In the genomic region with DNA sequence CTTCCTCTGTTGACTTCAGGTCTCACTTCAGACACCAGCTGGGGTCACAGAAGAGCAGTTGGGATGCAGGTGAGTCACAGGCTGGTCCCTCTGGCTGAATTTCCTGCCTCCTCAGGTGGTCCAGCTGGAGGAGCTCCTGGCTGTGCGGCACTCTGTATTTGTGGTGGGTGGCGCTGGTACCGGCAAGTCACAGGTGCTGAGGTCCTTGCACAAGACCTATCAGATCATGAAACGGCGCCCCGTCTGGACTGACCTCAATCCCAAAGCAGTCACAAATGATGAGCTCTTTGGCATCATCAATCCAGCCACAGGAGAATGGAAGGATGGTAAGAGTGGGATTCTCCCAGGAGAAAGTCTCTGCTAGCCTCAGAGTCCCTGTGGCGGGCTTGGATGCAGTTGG, we compare ENCODE assay signal across 24 cellular contexts.
"Had no signal": no experiment of that assay in that cellular context is flagged by ENCODE, and none has a peak within 500 bp of the region (broad histone marks: within the 10 kb centered on the region; RNA-seq: fewer than 3 reads in every experiment).

No MANE protein-coding gene starts in this region.

- H3K27me3 ChIP-seq: colonic mucosa, dorsolateral prefrontal cortex, esophagus muscularis mucosa, esophagus squamous epithelium, foreskin keratinocyte, gastrocnemius medialis, gastroesophageal sphincter, heart left ventricle had no signal

- H3K9me3 ChIP-seq: colonic mucosa, esophagus squamous epithelium, gastrocnemius medialis had no signal

- H3K4me3 ChIP-seq: colonic mucosa, coronary artery, dorsolateral prefrontal cortex, esophagus muscularis mucosa, esophagus squamous epithelium, gastrocnemius medialis, gastroesophageal sphincter, heart left ventricle had no signal

- ATAC-seq: effector memory CD8-positive, alpha-beta T cell; esophagus mucosa; foreskin keratinocyte; gastrocnemius medialis; gastroesophageal sphincter; heart left ventricle had no signal

- H3K27ac Mint-ChIP-seq: dendritic cell treated with granulocyte-macrophage colony-stimulating factor and Interleukin-4, amounts not matched to agents 40 ng/mL and 50 ng/mL, for 4 days; effector memory CD8-positive, alpha-beta T cell; endodermal cell had no signal

- H3K27me3 Mint-ChIP-seq: dendritic cell treated with granulocyte-macrophage colony-stimulating factor and Interleukin-4, amounts not matched to agents 40 ng/mL and 50 ng/mL, for 4 days had no signal

- H3K36me3 ChIP-seq: colonic mucosa, esophagus muscularis mucosa, esophagus squamous epithelium, gastrocnemius medialis, gastroesophageal sphincter, heart left ventricle had no signal

- DNase-seq: colonic mucosa; cortex of kidney; dermis blood vessel endothelial cell; dorsolateral prefrontal cortex; effector CD4-positive, alpha-beta T cell; effector CD8-positive, alpha-beta T cell; effector memory CD4-positive, alpha-beta T cell; effector memory CD8-positive, alpha-beta T cell; endodermal cell; erythroblast; esophagus squamous epithelium; foreskin fibroblast; foreskin keratinocyte; foreskin melanocyte; gastrocnemius medialis; glutamatergic neuron; head of caudate nucleus; heart left ventricle had no signal

- H3K27ac ChIP-seq: colonic mucosa, coronary artery, dorsolateral prefrontal cortex, epithelial cell of prostate, esophagus muscularis mucosa, esophagus squamous epithelium, foreskin keratinocyte, gastrocnemius medialis, gastroesophageal sphincter, heart left ventricle had no signal

- H3K4me3 Mint-ChIP-seq: dendritic cell treated with granulocyte-macrophage colony-stimulating factor and Interleukin-4, amounts not matched to agents 40 ng/mL and 50 ng/mL, for 4 days; effector memory CD8-positive, alpha-beta T cell; endodermal cell had no signal

- H3K4me1 ChIP-seq: colonic mucosa, esophagus muscularis mucosa, esophagus squamous epithelium, foreskin keratinocyte, gastrocnemius medialis, gastroesophageal sphincter, heart left ventricle had no signal
